In the genomic region with DNA sequence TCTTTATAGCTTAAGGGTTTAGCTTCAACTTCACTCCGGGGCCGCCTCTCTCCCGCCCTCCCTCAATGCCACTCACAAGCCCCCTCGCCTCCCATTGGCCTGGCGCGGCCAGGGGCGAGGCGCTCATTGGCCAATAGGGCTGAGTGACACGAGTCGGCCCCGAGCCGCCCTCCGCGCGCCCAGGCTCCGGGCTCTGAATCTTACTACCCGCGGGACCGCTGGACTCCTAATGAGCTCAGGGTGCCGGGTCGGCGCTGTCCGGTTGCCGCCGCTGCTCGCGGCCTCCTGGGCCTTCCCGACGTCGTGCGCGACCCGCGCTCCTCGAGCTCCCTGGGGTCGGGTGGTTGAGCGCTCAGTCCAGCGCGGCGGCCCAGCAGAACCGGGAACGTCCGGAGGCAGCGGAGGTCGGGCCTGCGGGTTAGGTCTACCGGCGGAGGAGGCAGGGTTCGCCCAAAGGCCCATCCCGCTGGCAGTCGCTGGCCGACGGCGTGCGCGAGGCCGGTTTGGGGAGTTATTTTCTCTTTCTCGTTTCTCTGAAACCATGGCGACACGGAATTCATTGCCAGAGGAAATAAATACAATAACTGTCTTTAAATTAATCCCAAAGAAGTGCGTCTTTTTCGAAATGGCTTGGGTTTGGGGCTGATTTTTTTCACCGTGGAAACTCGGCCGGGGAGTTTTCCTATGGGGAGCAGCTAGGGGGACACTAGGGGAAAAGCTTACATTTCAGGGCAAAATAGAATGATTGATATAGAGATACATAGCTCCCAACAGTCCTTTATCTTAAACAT, we compare ENCODE assay signal across 8 cellular contexts. TPM values are rescaled to one million over a fixed set of nuclear protein-coding genes. Genes with fewer than 3 reads are reported as not detected.
DNase-seq lines count a peak whose midpoint lies in the region; ATAC-seq and TF ChIP-seq lines count a peak whose summit lies in the region.

Gene SIM1 (minus strand): TSS at position 12 of the 791 bp plus-strand sequence. CDS start 1,453 bp downstream, outside the sequence.

- DNase-seq in Right ventricle myocardium inferior (ENCODE audit: missing footprints), result no peak
- DNase-seq in cardiac septum (ENCODE audit: low spot score), result no peak
- DNase-seq in heart left ventricle, result peak in 3 of 5 donors; percentile 44 to 79 (median 50)
- no peak for DNase-seq in sciatic nerve (ENCODE audit: low spot score)
- no peak for DNase-seq in mucosa of gallbladder (ENCODE audit: low spot score)
- DNase-seq in superior temporal gyrus (ENCODE audit: extremely low spot score), result no peak

- peak within 1 kb of the TSS; percentile 58 for H3K4me3 ChIP-seq in WI38 (ENCODE audit: low read depth, low read length)
- peak within 1 kb of the TSS in 9 of 12 donors; percentile 21 to 49 (median 36) for H3K4me3 ChIP-seq in heart left ventricle

- no peaks in the 10 kb centered on the region for H3K9me3 ChIP-seq in heart left ventricle

- H3K27me3 ChIP-seq in heart left ventricle, result peaks cover 72 to 100% (median 100%) of the 10 kb centered on the region in 9 donors

- WGBS in heart left ventricle, 4 donors, result 2 to 8% (median 5%) methylated on average over 25 to 65 of the region's 65 CpGs

- H3K4me1 ChIP-seq in heart left ventricle, result peaks cover 0 to 38% (median 10%) of the 10 kb centered on the region in 12 donors

- intact Hi-C loops in Right ventricle myocardium inferior (cut with DNase I), result no loop called here
- intact Hi-C loops in cardiac septum (cut with DNase I), result loop anchor here (10.0 kb wide), 1 partner anchor 850 kb away; no protein-coding TSS in a partner anchor
- intact Hi-C loops in heart left ventricle (cut with DNase I), result no loop called here
- intact Hi-C loops in sciatic nerve (cut with DNase I), result loop anchor here (5.0 to 10.0 kb wide), 2 partner anchors 860 to 1953 kb away; partner anchors contain the start of gene PRDM13

- TF ChIP-seq CTCF in WI38 (IDR thresholded peaks at IDR 0.05; ENCODE audit: low read depth, low read length) (no peak), heart left ventricle (IDR thresholded peaks at IDR 0.05) (no peak)

- H3K27ac ChIP-seq in heart left ventricle, result no peak within 1 kb of the TSS

- ATAC-seq in Right ventricle myocardium inferior (peak; percentile 54), HG03469 (IDR thresholded peaks at IDR 0.05; ENCODE audit: unreplicated experiment) (peak; percentile 91), heart left ventricle (peak in 3 of 4 donors; percentile 73 to 94 (median 84)), sciatic nerve (peak; percentile 68)

- no peak for TF ChIP-seq POLR2A in heart left ventricle (IDR thresholded peaks at IDR 0.05)

- H3K36me3 ChIP-seq in heart left ventricle, result no peaks in the 10 kb centered on the region

RNA-seq across cellular contexts. Expression of gene SIM1, which starts in this region (rescaled TPM):
- total RNA-seq in Right ventricle myocardium inferior (not detected), cardiac septum (0.16 TPM), heart left ventricle (under 1 TPM in 1 of 9 donors, not detected in 8; 0.50 TPM), sciatic nerve (0.04 TPM), mucosa of gallbladder (not detected)
- not detected for polyA plus RNA-seq in heart left ventricle

Comparison
In these comparisons a context has a peak if more than half of its experiments do, and no peak if none do; other contexts are left out.
1. intact Hi-C loops: an anchor here in cardiac septum (10.0 kb wide) and sciatic nerve (5.0 to 10.0 kb wide); none called in Right ventricle myocardium inferior and heart left ventricle.
2. Peak in ATAC-seq in Right ventricle myocardium inferior; RNA of the gene not detected or under 1 TPM.
3. Peak in DNase-seq, ATAC-seq and H3K4me3 ChIP-seq in heart left ventricle; RNA of the gene not detected or under 1 TPM.
4. Peak in ATAC-seq in sciatic nerve; RNA of the gene not detected or under 1 TPM.